Comparison of ENCODE assay signal across 8 cellular contexts in genomic region chr4:183797445-183798248, GRCh38.
DNase-seq lines count a peak whose midpoint lies in the region; ATAC-seq and TF ChIP-seq lines count a peak whose summit lies in the region.

No MANE protein-coding gene starts in this region.

- no peak overlapping the region for H2BK20ac ChIP-seq in IMR-90 (ENCODE audit: low read depth, low read length)

- H2BK120ac ChIP-seq in IMR-90 (ENCODE audit: low read depth, low read length) = no peak overlapping the region

- no peak overlapping the region for H2AK5ac ChIP-seq in IMR-90 (ENCODE audit: low read depth, low read length)

- no peak overlapping the region for H4K5ac ChIP-seq in IMR-90 (ENCODE audit: low read depth, low read length)

- no peak overlapping the region for H2BK5ac ChIP-seq in IMR-90 (ENCODE audit: low read depth, low read length, poor library complexity, severe bottlenecking)

- CTCF ChIA-PET in IMR-90 (lab: Yijun Ruan, JAX) = no interaction called here

- H3K9me1 ChIP-seq in IMR-90 (ENCODE audit: insufficient read depth, low read length) = no peaks in the 10 kb centered on the region

- no peak for TF ChIP-seq RAD21 in IMR-90 (IDR thresholded peaks at IDR 0.05; ENCODE audit: low read length)

- in situ Hi-C loops in IMR-90 (cut with MboI; ENCODE audit: low sequenced_read_pairs) = no loop called here

- H3K27ac ChIP-seq in BLaER1 (no peak overlapping the region), IMR-90 (ENCODE audit: insufficient read depth, low read length) (no peak overlapping the region), colonic mucosa (peak overlapping the region; percentile 24), left lung (peak overlapping the region; percentile 74 to 78), thoracic aorta (no peak overlapping the region)

- POLR2A ChIA-PET in IMR-90 (lab: Charles Lee; ENCODE audit: unreplicated experiment) = no interaction called here

- no peak overlapping the region for H3K23ac ChIP-seq in IMR-90 (ENCODE audit: low read depth, low read length)

- no peak overlapping the region for H4K91ac ChIP-seq in IMR-90 (ENCODE audit: insufficient read depth, low read depth, low read length)

- no peak for TF ChIP-seq CTCF in IMR-90 (conservative IDR thresholded peaks at IDR 0.05; ENCODE audit: low read depth, low read length)
- TF ChIP-seq CTCF in colonic mucosa (IDR thresholded peaks at IDR 0.05) = no peak
- no peak for TF ChIP-seq CTCF in left lung (IDR thresholded peaks at IDR 0.05)
- no peak for TF ChIP-seq CTCF in thoracic aorta (IDR thresholded peaks at IDR 0.05)

- no peaks in the 10 kb centered on the region for H3K79me1 ChIP-seq in IMR-90 (ENCODE audit: low read depth in 1 of 2, low read length in 2 of 2)

- H3K14ac ChIP-seq in IMR-90 (replicated peaks; ENCODE audit: low read depth, low read length) = no peak overlapping the region

- DNase-seq in IMR-90 = no peak
- DNase-seq in colonic mucosa = peak; percentile 28
- DNase-seq in left lung = peak; percentile 47 to 92
- no peak for DNase-seq in thoracic aorta (ENCODE audit: low spot score)
- no peak for DNase-seq in cortex of kidney (lab: John Stamatoyannopoulos, UW)
- DNase-seq in NCI-H1048 (lab: John Stamatoyannopoulos, UW) = no peak

- 2% methylated on average over 66 of the region's 98 CpGs; no CpG with 5 or more reads in 1 of the 2 experiments for WGBS in IMR-90 (ENCODE audit: extremely low coverage in 2 of 2, insufficient read length in 1 of 2), 2 experiments

- no peak for TF ChIP-seq POLR2A in IMR-90 (IDR thresholded peaks at IDR 0.05; ENCODE audit: low read depth, low read length)

- H3K4me3 ChIP-seq in BLaER1 (peak overlapping the region; percentile 49), IMR-90 (ENCODE audit: insufficient read depth, low read depth, low read length) (peak overlapping the region; percentile 24; the same call in 1 of the 2 replicates), colonic mucosa (peak overlapping the region; percentile 42), left lung (peak overlapping the region; percentile 50 to 68), thoracic aorta (peak overlapping the region; percentile 74)

- H3K27me3 ChIP-seq in BLaER1 (peaks cover 38% of the 10 kb centered on the region), IMR-90 (ENCODE audit: control insufficient read depth, insufficient read depth, low read length) (peaks cover 45% of the 10 kb centered on the region), colonic mucosa (peaks cover 27% of the 10 kb centered on the region), left lung (peaks cover 15 to 48% of the 10 kb centered on the region in 2 donors), thoracic aorta (replicated peaks; ENCODE audit: insufficient read depth) (no peaks in the 10 kb centered on the region)

- H3K4me2 ChIP-seq in BLaER1 (no peak overlapping the region), IMR-90 (ENCODE audit: low read depth, low read length) (peak overlapping the region; percentile 64)

- H3K9me3 ChIP-seq in BLaER1 (peaks cover 59% of the 10 kb centered on the region), IMR-90 (ENCODE audit: control insufficient read depth, insufficient read depth, low read length) (peaks cover 9% of the 10 kb centered on the region), colonic mucosa (no peaks in the 10 kb centered on the region), left lung (peaks cover 0 to 13% of the 10 kb centered on the region in 2 donors), thoracic aorta (peaks cover 17% of the 10 kb centered on the region)

- no peak overlapping the region for H4K8ac ChIP-seq in IMR-90 (ENCODE audit: low read depth in 2 of 2, low read length in 2 of 2)

- no peak overlapping the region for H2BK15ac ChIP-seq in IMR-90 (ENCODE audit: low read depth, low read length)

- H2AFZ ChIP-seq in IMR-90 (replicated peaks; ENCODE audit: low read length, poor library complexity) = peak overlapping the region; percentile 84

- H3K4ac ChIP-seq in IMR-90 (ENCODE audit: low read depth, low read length) = no peak overlapping the region

- no peaks in the 10 kb centered on the region for H4K20me1 ChIP-seq in BLaER1
- H4K20me1 ChIP-seq in IMR-90 (ENCODE audit: insufficient read depth, low read length) = no peaks in the 10 kb centered on the region

- peaks cover 4% of the 10 kb centered on the region; the same call in 1 of the 2 replicates for H3K36me3 ChIP-seq in BLaER1
- H3K36me3 ChIP-seq in IMR-90 (ENCODE audit: control insufficient read depth, insufficient read depth, low read length) = no peaks in the 10 kb centered on the region
- H3K36me3 ChIP-seq in colonic mucosa = no peaks in the 10 kb centered on the region
- H3K36me3 ChIP-seq in left lung = no peaks in the 10 kb centered on the region
- no peaks in the 10 kb centered on the region for H3K36me3 ChIP-seq in thoracic aorta

- H3K18ac ChIP-seq in IMR-90 (ENCODE audit: low read depth, low read length) = no peak overlapping the region

- no TSS peak for BruUV-seq in IMR-90 (replicated peaks; lab: Mats Ljungman, UMichigan)

- H3K56ac ChIP-seq in IMR-90 (ENCODE audit: extremely low read depth, insufficient read depth, low read length) = no peak overlapping the region

- peak overlapping the region; percentile 50 for H2AK9ac ChIP-seq in IMR-90 (replicated peaks; ENCODE audit: low read depth, low read length, poor library complexity)

- dilution Hi-C loops in IMR-90 (cut with HindIII; ENCODE audit: low sequenced_read_pairs, unreplicated experiment) = no loop called here

- peak; percentile 65 for ATAC-seq in IMR-90 (ENCODE audit: low read depth)
- peak; percentile 64 for ATAC-seq in left lung
- no peak for ATAC-seq in thoracic aorta (ENCODE audit: insufficient number of reproducible peaks, low FRiP score, low read depth)
- no peak for ATAC-seq in HG02798 (IDR thresholded peaks at IDR 0.05; ENCODE audit: poor library complexity, unreplicated experiment)

- no peak overlapping the region for H3K9ac ChIP-seq in BLaER1
- H3K9ac ChIP-seq in IMR-90 (ENCODE audit: low read depth, low read length) = no peak overlapping the region
- H3K9ac ChIP-seq in colonic mucosa (ENCODE audit: low read depth in 2 of 2, low read length in 2 of 2) = peak overlapping the region in 1 of 2 donors; percentile 66

- no peaks in the 10 kb centered on the region for H3K4me1 ChIP-seq in BLaER1
- peaks cover 2% of the 10 kb centered on the region; the same call in 1 of the 2 replicates for H3K4me1 ChIP-seq in IMR-90 (ENCODE audit: control insufficient read depth, insufficient read depth, low read length)
- H3K4me1 ChIP-seq in colonic mucosa = no peaks in the 10 kb centered on the region
- H3K4me1 ChIP-seq in left lung = peaks cover 0 to 29% of the 10 kb centered on the region in 2 donors
- peaks cover 0 to 10% of the 10 kb centered on the region in 2 donors for H3K4me1 ChIP-seq in thoracic aorta (ENCODE audit: control insufficient read depth in 1 of 2, low read depth in 2 of 2)

- intact Hi-C loops in IMR-90 (cut with micrococcal nuclease) = no loop called here
- intact Hi-C loops in colonic mucosa (cut with DNase I) = no loop called here
- intact Hi-C loops in left lung (cut with DNase I) = no loop called here

TF ChIP-seq in IMR-90, 13 proteins besides CTCF, POLR2A, EP300 and RAD21:
- TF ChIP-seq CEBPB (IDR thresholded peaks at IDR 0.05; ENCODE audit: low read depth, low read length) (no peak), ELK1 (IDR thresholded peaks at IDR 0.05; ENCODE audit: borderline replicate concordance, low read depth, low read length) (no peak), CHD1 (IDR thresholded peaks at IDR 0.05; ENCODE audit: low read depth, low read length) (no peak), NFE2L2 (IDR thresholded peaks at IDR 0.05; ENCODE audit: low read depth, low read length) (no peak), FOS (IDR thresholded peaks at IDR 0.05; ENCODE audit: low read depth, low read length) (no peak), BHLHE40 (IDR thresholded peaks at IDR 0.05; ENCODE audit: low read depth, low read length) (no peak)

Comparison
In these comparisons a context has a peak if more than half of its experiments do, and no peak if none do; other contexts are left out.
1. H3K27ac ChIP-seq: peak in colonic mucosa (single experiment) and left lung (2 of 2); none in BLaER1 (single experiment), IMR-90 (single experiment) and thoracic aorta (0 of 2).
2. H3K4me3 ChIP-seq: peak in every context shown above with its lines; median percentile 74 in thoracic aorta; 59 in left lung; 49 in BLaER1; 42 in colonic mucosa; 24 in IMR-90.
3. ATAC-seq: peak in IMR-90 (single experiment) and left lung (single experiment); none in thoracic aorta (single experiment) and HG02798 (single experiment).
4. DNase-seq: peak in colonic mucosa (single experiment) and left lung (2 of 2); none in IMR-90 (single experiment), thoracic aorta (single experiment), cortex of kidney (single experiment) and NCI-H1048 (single experiment).